ENCODE assay signal across 14 cellular contexts in genomic region chr22:40560994-40561515, GRCh38.
DNase-seq lines count a peak whose midpoint lies in the region; FAIRE-seq and TF ChIP-seq lines count a peak whose summit lies in the region.
"Had no signal": no experiment of that assay in that cellular context is flagged by ENCODE, and none has a peak within 500 bp of the region (broad histone marks: within the 10 kb centered on the region; RNA-seq: fewer than 3 reads in every experiment).

No MANE protein-coding gene starts in this region.

- CTCF ChIA-PET in HEK293 (lab: Yijun Ruan, JAX): interaction anchor here (0.8 to 1.7 kb wide), 2 partner anchors 36 to 124 kb away, joined by 3 to 4 read pairs; no protein-coding TSS in a partner anchor
- CTCF ChIA-PET in activated CD4-positive, alpha-beta T cell treated with anti-CD3 and anti-CD28 coated beads, Interleukin-2, amount 10 ng/mL, durations not matched to agents 7 days and 5 days (lab: Charles Lee): no interaction called here

- TF ChIP-seq CTCF in HEK293 (tag by site-specific recombination; IDR thresholded peaks at IDR 0.05) (no peak), astrocyte (IDR thresholded peaks at IDR 0.05; ENCODE audit: insufficient read depth, low read depth, low read length) (no peak), esophagus muscularis mucosa (IDR thresholded peaks at IDR 0.05) (no peak)

- H4K20me1 ChIP-seq in astrocyte (ENCODE audit: insufficient read depth, low read length): peaks cover 50% of the 10 kb centered on the region

- no peak overlapping the region for H2BK5ac ChIP-seq in trophoblast cell (ENCODE audit: low read depth, low read length, poor library complexity)
- H2BK5ac ChIP-seq in mesendoderm (ENCODE audit: low read length): no peak overlapping the region

- H3K27ac ChIP-seq in HEK293 (ENCODE audit: extremely low read depth, low read depth, low read length): no peak overlapping the region
- H3K27ac ChIP-seq in astrocyte (ENCODE audit: low read depth, low read length): peak overlapping the region; percentile 33
- no peak overlapping the region for H3K27ac ChIP-seq in trophoblast cell (ENCODE audit: low read depth, low read length)
- H3K27ac ChIP-seq in esophagus muscularis mucosa (replicated peaks in 1 of 4): no peak overlapping the region
- no peak overlapping the region for H3K27ac ChIP-seq in mesendoderm (ENCODE audit: low read depth, low read length)

- H3K4me1 ChIP-seq in HEK293 (ENCODE audit: control insufficient read depth, insufficient read depth, low read length) (peaks cover 2% of the 10 kb centered on the region; the same call in 1 of the 2 replicates), astrocyte (ENCODE audit: insufficient read depth, low read length) (peaks cover 9% of the 10 kb centered on the region), trophoblast cell (ENCODE audit: control insufficient read depth in 1 of 2, insufficient read depth in 2 of 2, low read length in 2 of 2) (peaks cover 0 to 2% of the 10 kb centered on the region in 2 experiments), esophagus muscularis mucosa (peaks cover 6 to 17% (median 12%) of the 10 kb centered on the region in 4 donors), mesendoderm (ENCODE audit: control insufficient read depth, low read depth, low read length) (no peaks in the 10 kb centered on the region)
- H3K4me1 ChIP-seq: Caco-2 had no signal

- H4K91ac ChIP-seq in trophoblast cell (ENCODE audit: low read depth, low read length): no peak overlapping the region

- H2BK12ac ChIP-seq in trophoblast cell (ENCODE audit: low read length): no peak overlapping the region

- H3K23ac ChIP-seq in trophoblast cell (ENCODE audit: low read length) (no peak overlapping the region), mesendoderm (ENCODE audit: low read length) (no peak overlapping the region)

- no peak overlapping the region for H3K9ac ChIP-seq in astrocyte (ENCODE audit: low read length)
- no peak overlapping the region for H3K9ac ChIP-seq in trophoblast cell (ENCODE audit: low read length)
- no peak overlapping the region for H3K9ac ChIP-seq in mesendoderm (ENCODE audit: low read length)

- H3K27me3 Mint-ChIP-seq in astrocyte (ENCODE audit: low read depth, unreplicated experiment): no peaks in the 10 kb centered on the region
- no peaks in the 10 kb centered on the region for H3K27me3 Mint-ChIP-seq in activated CD4-positive, alpha-beta T cell treated with anti-CD3 and anti-CD28 coated beads, Interleukin-2, amount 10 ng/mL, durations not matched to agents 7 days and 5 days

- H3K14ac ChIP-seq in trophoblast cell (ENCODE audit: low read length): no peak overlapping the region

- peaks cover 23% of the 10 kb centered on the region for H3K4me1 Mint-ChIP-seq in astrocyte (ENCODE audit: low read depth, unreplicated experiment)
- peaks cover 12% of the 10 kb centered on the region for H3K4me1 Mint-ChIP-seq in activated CD4-positive, alpha-beta T cell treated with anti-CD3 and anti-CD28 coated beads, Interleukin-2, amount 10 ng/mL, durations not matched to agents 7 days and 5 days

- peaks cover 96% of the 10 kb centered on the region for H3K79me2 ChIP-seq in astrocyte (ENCODE audit: insufficient read depth, low read length)
- no peaks in the 10 kb centered on the region for H3K79me2 ChIP-seq in trophoblast cell (ENCODE audit: control insufficient read depth, insufficient read depth, low read length, poor library complexity)
- peaks cover 2% of the 10 kb centered on the region for H3K79me2 ChIP-seq in mesendoderm (ENCODE audit: control insufficient read depth, insufficient read depth, low read length)

- H2BK120ac ChIP-seq in trophoblast cell (ENCODE audit: insufficient read depth, low read length, poor library complexity) (no peak overlapping the region), mesendoderm (ENCODE audit: low read depth, low read length) (no peak overlapping the region)

- H2BK15ac ChIP-seq in mesendoderm (replicated peaks; ENCODE audit: low read depth): no peak overlapping the region

- no CpG with 5 or more reads among the region's 2 CpGs for WGBS in trophoblast cell (ENCODE audit: extremely low coverage, insufficient coverage, insufficient read length)
- WGBS in esophagus muscularis mucosa: 84% methylated on average over 2 of the region's 2 CpGs
- WGBS in mesendoderm (ENCODE audit: extremely low coverage, insufficient coverage, low lambda C conversion rate): no CpG with 5 or more reads among the region's 2 CpGs

- intact Hi-C loops in esophagus muscularis mucosa (cut with DNase I): no loop called here

- TF ChIP-seq POLR2A in GM12892 (IDR thresholded peaks at IDR 0.05; ENCODE audit: low read depth, low read length): no peak
- no peak for TF ChIP-seq POLR2A in esophagus muscularis mucosa (IDR thresholded peaks at IDR 0.05; ENCODE audit: low read depth)

- no peak overlapping the region for H4K12ac ChIP-seq in trophoblast cell (ENCODE audit: low read depth, low read length)

- H3K4me2 ChIP-seq in astrocyte (ENCODE audit: low read length) (peak overlapping the region; percentile 51), trophoblast cell (ENCODE audit: low read length) (no peak overlapping the region), mesendoderm (ENCODE audit: low read length) (no peak overlapping the region)

- no peaks in the 10 kb centered on the region for H3K9me3 ChIP-seq in HEK293 (ENCODE audit: control insufficient read depth, insufficient read depth, low read depth, low read length)
- H3K9me3 ChIP-seq in astrocyte (ENCODE audit: insufficient read depth, low read depth, low read length): no peaks in the 10 kb centered on the region
- H3K9me3 ChIP-seq in trophoblast cell (ENCODE audit: insufficient read depth, low read depth, low read length): no peaks in the 10 kb centered on the region
- H3K9me3 ChIP-seq in esophagus muscularis mucosa: no peaks in the 10 kb centered on the region
- H3K9me3 ChIP-seq: Caco-2 had no signal

- no peak overlapping the region for H4K5ac ChIP-seq in mesendoderm (ENCODE audit: low read length)

- no peak overlapping the region for H3K18ac ChIP-seq in trophoblast cell (ENCODE audit: low read length)
- no peak overlapping the region for H3K18ac ChIP-seq in mesendoderm (ENCODE audit: low read length)

- no peak overlapping the region for H3K4ac ChIP-seq in trophoblast cell (ENCODE audit: low read depth, low read length)
- H3K4ac ChIP-seq in mesendoderm (ENCODE audit: low read depth, low read length): no peak overlapping the region

- no peak overlapping the region for H2AFZ ChIP-seq in astrocyte (ENCODE audit: low read depth, low read length)
- no peak overlapping the region for H2AFZ ChIP-seq in trophoblast cell (ENCODE audit: insufficient read depth, low read length, poor library complexity)

- H3K36me3 ChIP-seq in HEK293 (ENCODE audit: control insufficient read depth in 2 of 2, insufficient read depth in 1 of 2, low read length in 2 of 2) (0 out of 3 replicates have a peak, but pooled peaks cover 0 to 4% of the 10 kb centered on the region in 2 experiments), astrocyte (ENCODE audit: insufficient read depth, low read length) (no peaks in the 10 kb centered on the region), trophoblast cell (ENCODE audit: control insufficient read depth in 1 of 2, insufficient read depth in 2 of 2, low read length in 2 of 2) (peaks cover 0 to 2% of the 10 kb centered on the region in 2 experiments), esophagus muscularis mucosa (no peaks in the 10 kb centered on the region), mesendoderm (ENCODE audit: control insufficient read depth, insufficient read depth, low read length) (no peaks in the 10 kb centered on the region)

- peak; percentile 46 for FAIRE-seq in GM12892 (lab: Jason Lieb, UNC)
- FAIRE-seq in astrocyte (lab: Jason Lieb, UNC): no peak
- FAIRE-seq: H54 had no signal

- no peak for DNase-seq in GM12892 (ENCODE audit: insufficient read length)
- DNase-seq in astrocyte (ENCODE audit: low read depth): no peak
- DNase-seq in trophoblast cell: peak; percentile 58 to 66
- no peak for DNase-seq in NCI-H1694 (lab: John Stamatoyannopoulos, UW)
- no peak for DNase-seq in activated CD4-positive, alpha-beta T cell treated with anti-CD3 and anti-CD28 coated beads, Interleukin-2, amount 10 ng/mL, durations not matched to agents 7 days and 5 days
- no peak for DNase-seq in esophagus muscularis mucosa (ENCODE audit: extremely low spot score)
- no peak for DNase-seq in mesendoderm
- DNase-seq: Caco-2; CD8-positive, alpha-beta T cell; DND-41; GDM1 had no signal

- no peak overlapping the region for H3K4me3 ChIP-seq in HEK293 (ENCODE audit: low read depth, low read length)
- no peak overlapping the region for H3K4me3 ChIP-seq in astrocyte (ENCODE audit: insufficient read depth, low read depth, low read length)
- no peak overlapping the region for H3K4me3 ChIP-seq in trophoblast cell (ENCODE audit: low read depth, low read length)
- no peak overlapping the region for H3K4me3 ChIP-seq in esophagus muscularis mucosa
- no peak overlapping the region for H3K4me3 ChIP-seq in mesendoderm (ENCODE audit: low read length)

- H3K79me1 ChIP-seq in trophoblast cell (ENCODE audit: low read length): peaks cover 2% of the 10 kb centered on the region
- H3K79me1 ChIP-seq in mesendoderm (ENCODE audit: low read length): no peaks in the 10 kb centered on the region

- POLR2A ChIA-PET in HEK293 (lab: Yijun Ruan, JAX): interaction anchor here (1.0 kb wide), 1 partner anchor 27 kb away, joined by 3 read pairs; no protein-coding TSS in a partner anchor
- POLR2A ChIA-PET in activated CD4-positive, alpha-beta T cell treated with anti-CD3 and anti-CD28 coated beads, Interleukin-2, amount 10 ng/mL, durations not matched to agents 7 days and 5 days (lab: Charles Lee): no interaction called here

- H3K56ac ChIP-seq in mesendoderm (ENCODE audit: low read length): no peak overlapping the region

- H2AK5ac ChIP-seq in trophoblast cell (ENCODE audit: low read length) (no peak overlapping the region), mesendoderm (ENCODE audit: low read length) (no peak overlapping the region)

- no peak overlapping the region for H3K4me3 Mint-ChIP-seq in astrocyte (ENCODE audit: unreplicated experiment)
- H3K4me3 Mint-ChIP-seq in activated CD4-positive, alpha-beta T cell treated with anti-CD3 and anti-CD28 coated beads, Interleukin-2, amount 10 ng/mL, durations not matched to agents 7 days and 5 days: no peak overlapping the region
- H3K4me3 Mint-ChIP-seq: CD14-positive monocyte; CD8-positive, alpha-beta T cell had no signal

- H3K27me3 ChIP-seq in astrocyte (ENCODE audit: insufficient read depth, low read length) (no peaks in the 10 kb centered on the region), trophoblast cell (ENCODE audit: insufficient read depth, low read length) (no peaks in the 10 kb centered on the region), esophagus muscularis mucosa (no peaks in the 10 kb centered on the region), mesendoderm (ENCODE audit: insufficient read depth, low read length, poor library complexity) (no peaks in the 10 kb centered on the region)

- H3K27ac Mint-ChIP-seq in astrocyte (ENCODE audit: unreplicated experiment): no peak overlapping the region
- no peak overlapping the region for H3K27ac Mint-ChIP-seq in activated CD4-positive, alpha-beta T cell treated with anti-CD3 and anti-CD28 coated beads, Interleukin-2, amount 10 ng/mL, durations not matched to agents 7 days and 5 days
- H3K27ac Mint-ChIP-seq: CD14-positive monocyte; CD8-positive, alpha-beta T cell had no signal

- H3K9me3 Mint-ChIP-seq in astrocyte (ENCODE audit: unreplicated experiment): no peaks in the 10 kb centered on the region
- H3K9me3 Mint-ChIP-seq in activated CD4-positive, alpha-beta T cell treated with anti-CD3 and anti-CD28 coated beads, Interleukin-2, amount 10 ng/mL, durations not matched to agents 7 days and 5 days: peaks cover 4% of the 10 kb centered on the region
- H3K9me3 Mint-ChIP-seq: CD8-positive, alpha-beta T cell had no signal

- H4K8ac ChIP-seq in trophoblast cell (ENCODE audit: low read depth, low read length) (no peak overlapping the region), mesendoderm (ENCODE audit: low read depth, low read length) (no peak overlapping the region)

- H3K36me3 Mint-ChIP-seq in astrocyte (ENCODE audit: low read depth, unreplicated experiment): no peaks in the 10 kb centered on the region
- peaks cover 8% of the 10 kb centered on the region for H3K36me3 Mint-ChIP-seq in activated CD4-positive, alpha-beta T cell treated with anti-CD3 and anti-CD28 coated beads, Interleukin-2, amount 10 ng/mL, durations not matched to agents 7 days and 5 days (ENCODE audit: low read depth)

- TF ChIP-seq EP300 in esophagus muscularis mucosa (IDR thresholded peaks at IDR 0.05): no peak

Comparison
In these comparisons a context has a peak if more than half of its experiments do, and no peak if none do; other contexts are left out.
1. DNase-seq: peak in trophoblast cell (2 of 2); none in GM12892 (single experiment), astrocyte (single experiment), NCI-H1694 (single experiment), activated CD4-positive, alpha-beta T cell treated with anti-CD3 and anti-CD28 coated beads, Interleukin-2, amount 10 ng/mL, durations not matched to agents 7 days and 5 days (single experiment), esophagus muscularis mucosa (single experiment) and mesendoderm (single experiment).